8 cellular contexts compared by ENCODE assay signal in the genomic region with DNA sequence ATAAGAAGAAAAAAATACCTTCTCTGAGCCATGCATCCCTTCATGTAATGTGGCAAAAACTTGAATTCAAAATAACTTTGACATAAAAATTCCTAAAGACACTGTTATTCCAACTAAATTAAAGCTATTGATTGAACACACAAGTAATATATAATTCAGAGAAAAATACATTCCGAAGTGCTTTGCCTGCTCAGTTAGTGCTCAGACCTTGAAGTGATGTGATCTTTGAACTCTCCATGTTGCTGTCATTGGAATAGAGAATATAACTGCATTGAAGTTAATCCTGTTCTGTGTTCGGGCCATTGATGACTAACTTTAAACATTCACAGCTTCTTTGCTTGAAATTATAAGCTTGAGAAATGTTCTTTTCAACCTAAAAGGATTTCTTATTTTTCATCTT.
"Had no signal": no experiment of that assay in that cellular context is flagged by ENCODE, and none has a peak within 500 bp of the region (broad histone marks: within the 10 kb centered on the region; RNA-seq: fewer than 3 reads in every experiment).

No MANE protein-coding gene starts in this region.

- ATAC-seq: GM12878 had no signal

- DNase-seq: GDM1, GF-D8 had no signal

- H3K4me3 ChIP-seq: GM12878 had no signal

- FAIRE-seq: G401.6, GM12878, GM12891, GM12892, GM18507, GM19239 had no signal
